8 cellular contexts compared by ENCODE assay signal in the genomic region with DNA sequence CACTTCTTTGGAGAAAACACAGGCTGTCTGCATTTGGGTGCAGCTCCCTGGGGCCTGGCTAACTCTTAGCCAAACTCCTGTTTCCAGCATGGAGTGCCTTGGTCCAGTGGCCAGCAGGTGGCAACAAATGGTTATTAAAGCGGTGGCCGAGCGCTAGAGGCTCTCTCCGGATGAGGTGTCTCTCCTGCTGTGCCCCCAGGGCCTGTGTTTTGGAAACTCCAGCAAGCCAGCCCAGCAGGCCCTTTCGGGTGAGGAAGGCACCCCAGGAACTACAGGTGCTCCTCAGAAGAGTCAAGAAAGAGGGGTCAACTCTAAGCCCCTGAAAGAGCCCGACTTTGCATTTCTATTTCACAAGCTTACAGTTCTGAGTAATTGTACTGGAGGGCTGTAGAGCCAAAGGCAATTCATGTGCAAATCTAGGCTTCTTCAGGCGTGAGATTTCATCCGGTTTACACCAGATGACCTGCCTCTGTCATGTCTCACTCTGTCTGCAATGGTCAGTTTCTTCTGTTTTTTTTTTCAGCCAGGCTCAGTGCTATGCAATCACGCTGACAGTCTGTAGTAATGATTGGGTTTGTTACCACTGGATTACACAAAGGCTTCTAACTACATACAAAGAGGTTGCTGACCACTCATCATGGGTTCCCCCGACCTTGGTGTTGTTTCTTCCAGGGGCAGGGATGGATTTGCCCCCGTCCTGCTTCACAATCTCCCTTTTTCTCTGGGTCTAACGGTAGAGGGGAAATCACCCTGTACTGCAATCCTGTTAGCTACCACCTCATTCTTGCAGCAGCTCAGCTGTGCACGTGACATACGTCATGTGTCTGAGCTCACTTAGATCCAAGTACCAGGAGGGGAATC. TPM values are rescaled to one million over a fixed set of nuclear protein-coding genes. Genes with fewer than 3 reads are reported as not detected.
A peak's percentile ranks its signal among the peaks of the same experiment; 100 is the strongest.
DNase-seq lines count a peak whose midpoint lies in the region; ATAC-seq and TF ChIP-seq lines count a peak whose summit lies in the region.

No MANE protein-coding gene starts in this region.

- DNase-seq in A673 (ENCODE audit: low spot score) = peak; percentile 70
- DNase-seq in NCI-H460 (ENCODE audit: extremely low read depth, low read depth) = peak; percentile 79
- peak; percentile 56 for DNase-seq in activated T-cell treated with anti-CD3 and anti-CD28 coated beads, Interleukin-2, amount 50 U/mL, for 24 hours
- peak; percentile 87 for DNase-seq in fibroblast of villous mesenchyme (ENCODE audit: low read depth)

- H3K79me2 ChIP-seq in neural cell (replicated peaks; ENCODE audit: insufficient read depth, low read length) = no peaks in the 10 kb centered on the region

- H3K36me3 ChIP-seq in A673 (ENCODE audit: insufficient read depth, low read length, poor library complexity, severe bottlenecking) (no peaks in the 10 kb centered on the region), neural cell (ENCODE audit: insufficient read depth, low read length) (no peaks in the 10 kb centered on the region)

- H3K4me3 ChIP-seq in A673 (ENCODE audit: low read depth, low read length, poor library complexity, severe bottlenecking) (no peak overlapping the region), fibroblast of villous mesenchyme (ENCODE audit: low read depth, low read length) (no peak overlapping the region), neural cell (ENCODE audit: low read length) (peak overlapping the region; percentile 48)

- H3F3A ChIP-seq in neural cell (ENCODE audit: insufficient read depth, low read length, poor library complexity, severe bottlenecking) = peaks cover 4% of the 10 kb centered on the region

- no peaks in the 10 kb centered on the region for H3K27me3 Mint-ChIP-seq in activated T-cell treated with anti-CD3 and anti-CD28 coated beads, Interleukin-2, amount 50 U/mL, for 24 hours

- no TSS peak for BruUV-seq in A673 (replicated peaks; lab: Mats Ljungman, UMichigan)

- CTCF ChIA-PET in A673 (lab: Charles Lee) = interaction anchor here (0.5 to 1.8 kb wide), 7 partner anchors 9 to 222 kb away, joined by 3 to 11 read pairs (median 4); no protein-coding TSS in a partner anchor

- ATAC-seq in HG03097 (IDR thresholded peaks at IDR 0.05; ENCODE audit: low FRiP score, unreplicated experiment) (peak; percentile 84), GM18861 (IDR thresholded peaks at IDR 0.05; ENCODE audit: unreplicated experiment) (no peak)

- H3K27me3 ChIP-seq in A673 (replicated peaks; ENCODE audit: insufficient read depth, low read depth, low read length, poor library complexity) (no peaks in the 10 kb centered on the region), neural cell (ENCODE audit: insufficient read depth, low read depth, low read length) (no peaks in the 10 kb centered on the region)

- H2AFZ ChIP-seq in neural cell (ENCODE audit: low read depth, low read length) = peak overlapping the region; percentile 11

- POLR2A ChIA-PET in A673 (lab: Charles Lee; ENCODE audit: low non-redundant PET) = no interaction called here

- no peaks in the 10 kb centered on the region for H3K36me3 Mint-ChIP-seq in activated T-cell treated with anti-CD3 and anti-CD28 coated beads, Interleukin-2, amount 50 U/mL, for 24 hours (ENCODE audit: low read depth)

- H3K9me2 ChIP-seq in neural cell (ENCODE audit: insufficient read depth, low read length) = no peaks in the 10 kb centered on the region

- H3K4me1 ChIP-seq in A673 (ENCODE audit: insufficient read depth, low read length, poor library complexity, severe bottlenecking) = no peaks in the 10 kb centered on the region

- H3K4me1 Mint-ChIP-seq in activated T-cell treated with anti-CD3 and anti-CD28 coated beads, Interleukin-2, amount 50 U/mL, for 24 hours (ENCODE audit: low read depth) = peaks cover 19% of the 10 kb centered on the region

- no peak overlapping the region for H3K27ac ChIP-seq in A673 (ENCODE audit: low read depth, low read length, poor library complexity, severe bottlenecking)
- H3K27ac ChIP-seq in neural cell (ENCODE audit: low read length) = peak overlapping the region; percentile 68

- peak; percentile 82 for TF ChIP-seq CTCF in A673 (conservative IDR thresholded peaks at IDR 0.05; ENCODE audit: low read depth, low read length)
- peak; percentile 67 for TF ChIP-seq CTCF in GM12872 (IDR thresholded peaks at IDR 0.05; ENCODE audit: insufficient read depth, low read depth, low read length)
- peak; percentile 85 for TF ChIP-seq CTCF in fibroblast of villous mesenchyme (IDR thresholded peaks at IDR 0.05; ENCODE audit: insufficient read depth, low read depth, low read length)
- peak; percentile 79 for TF ChIP-seq CTCF in neural cell (IDR thresholded peaks at IDR 0.05; ENCODE audit: poor library complexity, severe bottlenecking)

- no peaks in the 10 kb centered on the region for H4K20me1 ChIP-seq in neural cell (ENCODE audit: insufficient read depth)

- peak; percentile 81 for TF ChIP-seq RAD21 in neural cell (conservative IDR thresholded peaks at IDR 0.05)

- intact Hi-C loops in A673 (cut with micrococcal nuclease; ENCODE audit: unreplicated experiment) = loop anchor here (1.0 kb wide), 1 partner anchor 213 kb away; no protein-coding TSS in a partner anchor

- H3K27ac Mint-ChIP-seq in activated T-cell treated with anti-CD3 and anti-CD28 coated beads, Interleukin-2, amount 50 U/mL, for 24 hours = peak overlapping the region; percentile 4

- peak overlapping the region; percentile 51 for H3K9ac ChIP-seq in neural cell (ENCODE audit: low read length)

- TF ChIP-seq EP300 in neural cell (conservative IDR thresholded peaks at IDR 0.05; ENCODE audit: poor library complexity, severe bottlenecking) = no peak

- H3K9me3 ChIP-seq in A673 (ENCODE audit: low read depth, low read length, poor library complexity, severe bottlenecking) (no peaks in the 10 kb centered on the region), neural cell (ENCODE audit: low read length) (no peaks in the 10 kb centered on the region)

- H3K4me2 ChIP-seq in neural cell (ENCODE audit: low read length) = peak overlapping the region; percentile 52

- H3K9me3 Mint-ChIP-seq in activated T-cell treated with anti-CD3 and anti-CD28 coated beads, Interleukin-2, amount 50 U/mL, for 24 hours = no peaks in the 10 kb centered on the region

- no peak overlapping the region for H3K4me3 Mint-ChIP-seq in activated T-cell treated with anti-CD3 and anti-CD28 coated beads, Interleukin-2, amount 50 U/mL, for 24 hours

TF ChIP-seq in neural cell, 6 proteins besides CTCF, POLR2A, EP300 and RAD21:
- peak; percentile 81 for TF ChIP-seq SMC3 (conservative IDR thresholded peaks at IDR 0.05; ENCODE audit: poor library complexity)
- TF ChIP-seq, protein P1, sequence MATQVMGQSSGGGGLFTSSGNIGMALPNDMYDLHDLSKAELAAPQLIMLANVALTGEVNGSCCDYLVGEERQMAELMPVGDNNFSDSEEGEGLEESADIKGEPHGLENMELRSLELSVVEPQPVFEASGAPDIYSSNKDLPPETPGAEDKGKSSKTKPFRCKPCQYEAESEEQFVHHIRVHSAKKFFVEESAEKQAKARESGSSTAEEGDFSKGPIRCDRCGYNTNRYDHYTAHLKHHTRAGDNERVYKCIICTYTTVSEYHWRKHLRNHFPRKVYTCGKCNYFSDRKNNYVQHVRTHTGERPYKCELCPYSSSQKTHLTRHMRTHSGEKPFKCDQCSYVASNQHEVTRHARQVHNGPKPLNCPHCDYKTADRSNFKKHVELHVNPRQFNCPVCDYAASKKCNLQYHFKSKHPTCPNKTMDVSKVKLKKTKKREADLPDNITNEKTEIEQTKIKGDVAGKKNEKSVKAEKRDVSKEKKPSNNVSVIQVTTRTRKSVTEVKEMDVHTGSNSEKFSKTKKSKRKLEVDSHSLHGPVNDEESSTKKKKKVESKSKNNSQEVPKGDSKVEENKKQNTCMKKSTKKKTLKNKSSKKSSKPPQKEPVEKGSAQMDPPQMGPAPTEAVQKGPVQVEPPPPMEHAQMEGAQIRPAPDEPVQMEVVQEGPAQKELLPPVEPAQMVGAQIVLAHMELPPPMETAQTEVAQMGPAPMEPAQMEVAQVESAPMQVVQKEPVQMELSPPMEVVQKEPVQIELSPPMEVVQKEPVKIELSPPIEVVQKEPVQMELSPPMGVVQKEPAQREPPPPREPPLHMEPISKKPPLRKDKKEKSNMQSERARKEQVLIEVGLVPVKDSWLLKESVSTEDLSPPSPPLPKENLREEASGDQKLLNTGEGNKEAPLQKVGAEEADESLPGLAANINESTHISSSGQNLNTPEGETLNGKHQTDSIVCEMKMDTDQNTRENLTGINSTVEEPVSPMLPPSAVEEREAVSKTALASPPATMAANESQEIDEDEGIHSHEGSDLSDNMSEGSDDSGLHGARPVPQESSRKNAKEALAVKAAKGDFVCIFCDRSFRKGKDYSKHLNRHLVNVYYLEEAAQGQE (IDR thresholded peaks at IDR 0.05; ENCODE audit: borderline replicate concordance) = peak; percentile 24
- TF ChIP-seq POLR2AphosphoS5 (IDR thresholded peaks at IDR 0.05) = no peak
- peak; percentile 7 for TF ChIP-seq TAF1 (IDR thresholded peaks at IDR 0.05; ENCODE audit: low read depth)
- no peak for TF ChIP-seq MXI1 (conservative IDR thresholded peaks at IDR 0.05; ENCODE audit: poor library complexity, severe bottlenecking)
- no peak for TF ChIP-seq EZH2 (IDR thresholded peaks at IDR 0.05; ENCODE audit: borderline replicate concordance, insufficient read depth, low read length, poor library complexity, severe bottlenecking)

RNA-seq across cellular contexts. Expression of a gene that starts 7.6 kb away (rescaled TPM):
- not detected in 2 replicates for total RNA-seq in A673 (2021)
- not detected in 2 replicates for total RNA-seq in NCI-H460 (2014; rRNA removed; shearing (Covaris generic))
- not detected in 2 replicates for polyA plus RNA-seq in NCI-H460 (2014; cell fraction: nucleus; rRNA removed)
- under 0.01 and 0.32 TPM in 2 replicates for total RNA-seq in fibroblast of villous mesenchyme
- polyA plus RNA-seq in neural cell = not detected in 2 replicates
- not detected in 2 replicates for polyA minus RNA-seq in neural cell
